17 cellular contexts compared by ENCODE assay signal in the genomic region with DNA sequence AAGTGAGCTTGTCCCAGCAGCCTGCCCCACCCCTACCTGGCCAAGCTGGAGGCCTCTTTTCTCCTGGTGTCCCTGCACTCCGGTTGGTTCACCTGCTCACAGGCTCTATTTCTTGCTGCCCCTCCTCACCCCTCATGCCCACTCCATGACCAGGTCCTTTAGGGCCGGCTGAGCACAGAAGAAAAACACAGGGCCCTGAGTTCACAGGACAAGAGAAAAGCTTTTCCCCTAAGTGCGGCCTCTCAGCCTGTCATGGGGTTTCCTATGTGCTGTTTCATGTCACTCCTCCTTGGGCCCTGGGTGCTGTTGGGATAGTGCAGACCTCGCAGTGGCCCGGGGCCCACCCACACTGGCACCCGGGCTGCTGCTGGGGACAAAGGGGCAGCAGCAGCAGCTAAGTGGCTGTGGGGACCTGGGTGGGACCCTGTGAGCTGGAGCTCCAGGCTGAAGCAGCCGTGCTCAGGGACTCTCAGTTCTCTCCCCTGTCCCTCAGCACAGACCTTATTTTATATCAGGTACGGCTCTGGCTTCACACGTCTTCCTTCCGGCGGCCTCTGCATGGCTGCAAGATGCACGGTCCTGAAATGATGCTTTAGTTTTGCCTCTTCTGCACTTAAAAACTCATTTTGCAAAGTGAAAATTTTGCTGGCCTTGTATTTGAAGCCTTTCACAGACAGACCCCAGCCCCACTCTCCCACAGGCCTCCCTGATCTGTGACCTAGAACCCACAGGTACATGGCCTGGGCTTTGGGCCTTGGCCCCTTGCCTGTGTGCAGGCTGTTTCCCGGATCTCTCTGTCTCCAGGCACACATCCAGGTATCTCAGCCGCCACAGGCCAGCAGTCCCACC.
"Had no signal": no experiment of that assay in that cellular context is flagged by ENCODE, and none has a peak within 500 bp of the region (broad histone marks: within the 10 kb centered on the region; RNA-seq: fewer than 3 reads in every experiment).

No MANE protein-coding gene starts in this region.

- DNase-seq: activated CD4-positive, alpha-beta T cell treated with anti-CD3 and anti-CD28 coated beads, Interleukin-2, amount 10 ng/mL, durations not matched to agents 24 days and 14 days; activated naive CD8-positive, alpha-beta T cell treated with anti-CD3 and anti-CD28 coated beads for 36 hours; cerebellar nuclear complex; dermis blood vessel endothelial cell; effector memory CD8-positive, alpha-beta T cell; gastrocnemius medialis; islet precursor cell; sigmoid colon; SW 1271; trophoblast cell had no signal

- H3K4me3 Mint-ChIP-seq: activated CD4-positive, alpha-beta T cell treated with anti-CD3 and anti-CD28 coated beads, Interleukin-2, amount 10 ng/mL, durations not matched to agents 24 days and 14 days; activated naive CD8-positive, alpha-beta T cell treated with anti-CD3 and anti-CD28 coated beads for 36 hours; activated T-helper 1 cell treated with anti-CD3 and anti-CD28 coated beads, Interleukin-12 subunit alpha, Interleukin-12 subunit beta, Interleukin-2, Interleukin-4 antibody, amounts not matched to agents 30 ng/mL and 10 ng/mL and 1 ng/mL, durations not matched to agents 14 hours and 24 hours and 36 hours; effector memory CD8-positive, alpha-beta T cell; nephron; stimulated activated memory B cell treated with anti-CD40 and anti-IgM and Interleukin-4, amounts not matched to agents 10 μg/mL and 1 μg/mL and 100 μg/mL, for 72 hours; WTC11 had no signal

- H3K27me3 Mint-ChIP-seq: activated naive CD8-positive, alpha-beta T cell treated with anti-CD3 and anti-CD28 coated beads for 36 hours had no signal

- H3K4me1 Mint-ChIP-seq: activated CD4-positive, alpha-beta T cell treated with anti-CD3 and anti-CD28 coated beads, Interleukin-2, amount 10 ng/mL, durations not matched to agents 24 days and 14 days; activated naive CD8-positive, alpha-beta T cell treated with anti-CD3 and anti-CD28 coated beads for 36 hours; stimulated activated memory B cell treated with anti-CD40 and anti-IgM and Interleukin-4, amounts not matched to agents 10 μg/mL and 1 μg/mL and 100 μg/mL, for 72 hours had no signal

- H3K36me3 ChIP-seq: gastrocnemius medialis, prostate gland, sigmoid colon, SJSA1 had no signal

- FAIRE-seq: TTC549 had no signal

- H3K27ac ChIP-seq: gastrocnemius medialis, prostate gland, sigmoid colon, SJSA1 had no signal

- H3K4me3 ChIP-seq: gastrocnemius medialis, prostate gland, sigmoid colon, SJSA1 had no signal

- H3K9me3 Mint-ChIP-seq: activated CD4-positive, alpha-beta T cell treated with anti-CD3 and anti-CD28 coated beads, Interleukin-2, amount 10 ng/mL, durations not matched to agents 24 days and 14 days; activated naive CD8-positive, alpha-beta T cell treated with anti-CD3 and anti-CD28 coated beads for 36 hours; activated T-helper 1 cell treated with anti-CD3 and anti-CD28 coated beads, Interleukin-12 subunit alpha, Interleukin-12 subunit beta, Interleukin-2, Interleukin-4 antibody, amounts not matched to agents 30 ng/mL and 10 ng/mL and 1 ng/mL, durations not matched to agents 14 hours and 24 hours and 36 hours; effector memory CD8-positive, alpha-beta T cell; nephron; WTC11 had no signal

- H3K27ac Mint-ChIP-seq: activated naive CD8-positive, alpha-beta T cell treated with anti-CD3 and anti-CD28 coated beads for 36 hours; activated T-helper 1 cell treated with anti-CD3 and anti-CD28 coated beads, Interleukin-12 subunit alpha, Interleukin-12 subunit beta, Interleukin-2, Interleukin-4 antibody, amounts not matched to agents 30 ng/mL and 10 ng/mL and 1 ng/mL, durations not matched to agents 14 hours and 24 hours and 36 hours; effector memory CD8-positive, alpha-beta T cell; nephron; stimulated activated memory B cell treated with anti-CD40 and anti-IgM and Interleukin-4, amounts not matched to agents 10 μg/mL and 1 μg/mL and 100 μg/mL, for 72 hours; WTC11 had no signal

- H3K36me3 Mint-ChIP-seq: activated naive CD8-positive, alpha-beta T cell treated with anti-CD3 and anti-CD28 coated beads for 36 hours; stimulated activated memory B cell treated with anti-CD40 and anti-IgM and Interleukin-4, amounts not matched to agents 10 μg/mL and 1 μg/mL and 100 μg/mL, for 72 hours; WTC11 had no signal

- H3K9me3 ChIP-seq: gastrocnemius medialis, prostate gland, sigmoid colon, SJSA1 had no signal

- H3K27me3 ChIP-seq: gastrocnemius medialis, sigmoid colon, SJSA1 had no signal

- H3K4me1 ChIP-seq: prostate gland, SJSA1 had no signal

- ATAC-seq: effector memory CD8-positive, alpha-beta T cell; stimulated activated memory B cell treated with anti-CD40 and anti-IgM and Interleukin-4, amounts not matched to agents 10 μg/mL and 1 μg/mL and 100 μg/mL, for 72 hours; WTC11 had no signal
